Comparison of ENCODE assay signal across 8 cellular contexts in the genomic region with DNA sequence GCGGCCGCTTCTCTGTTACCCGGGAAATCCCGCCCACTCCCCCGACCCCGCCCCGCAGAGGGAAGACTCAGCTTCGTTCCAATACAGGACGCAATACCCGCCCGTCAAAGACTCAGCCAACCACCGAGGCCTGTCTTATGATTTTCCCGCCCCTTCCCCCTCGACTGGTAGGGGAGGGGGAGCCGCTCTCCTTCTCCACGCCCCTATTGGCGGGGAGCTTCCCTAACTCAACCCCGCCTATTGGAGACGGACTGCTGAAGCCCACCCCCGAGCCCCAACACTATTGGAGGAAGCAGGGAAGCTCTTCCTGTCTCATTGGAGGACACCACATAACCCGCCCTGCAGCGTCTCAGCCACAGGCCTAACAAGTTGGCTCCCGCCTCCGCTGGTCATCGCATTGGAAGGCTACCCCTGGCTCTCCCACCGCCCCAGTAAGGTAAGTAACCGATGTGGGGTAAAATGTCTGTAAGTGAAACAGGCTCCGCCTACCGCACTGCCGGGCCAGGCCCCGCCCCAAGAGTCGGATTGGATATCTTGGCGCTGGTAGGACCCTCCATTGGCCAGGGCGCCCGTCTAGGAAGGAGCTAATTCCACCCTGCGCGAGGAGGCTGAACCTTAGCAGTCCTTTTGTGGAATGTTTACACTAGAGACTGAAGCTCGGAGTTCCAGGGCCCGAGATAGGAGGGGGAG. TPM values are rescaled to one million over a fixed set of nuclear protein-coding genes. Genes with fewer than 3 reads are reported as not detected.
A peak's percentile ranks its signal among the peaks of the same experiment; 100 is the strongest.
DNase-seq lines count a peak whose midpoint lies in the region; ATAC-seq, FAIRE-seq and TF ChIP-seq lines count a peak whose summit lies in the region.

SIN3A (minus strand) TSS at position 17 of the 690 bp plus-strand sequence. CDS start 21,315 bp downstream, outside the sequence.

- POLR2A ChIA-PET in AG04450 (lab: Yijun Ruan, JAX) = interaction anchor here (0.5 to 3.0 kb wide), 15 partner anchors 8 to 423 kb away, joined by 3 to 25 read pairs (median 4); partner anchors contain the start of genes IMP3, MAN2C1 and PTPN9

- no peak for TF ChIP-seq CTCF in AG04450 (IDR thresholded peaks at IDR 0.05; ENCODE audit: low read depth, low read length)

- H3K4me3 ChIP-seq in AG04450 (ENCODE audit: low read depth, low read length) = peak within 1 kb of the TSS; percentile 96

- DNase-seq in AG04450 (ENCODE audit: low read depth, low spot score) = peak; percentile 100
- DNase-seq in NCI-H446 treated with DMSO at 0.1 percent for 48 hours (lab: John Stamatoyannopoulos, UW) = peak; percentile 99
- peak; percentile 100 for DNase-seq in cerebellar cortex (ENCODE audit: low spot score)
- peak; percentile 99 for DNase-seq in stimulated activated CD4-positive, alpha-beta T cell treated with anti-CD3 and anti-CD28 coated beads, Interleukin-12 subunit alpha, Interleukin-12 subunit beta, amount 100 ng/mL, for 4 hours

- no peaks in the 10 kb centered on the region for H3K27me3 ChIP-seq in AG04450 (ENCODE audit: control insufficient read depth, insufficient read depth, low read length)

- CTCF ChIA-PET in AG04450 (lab: Charles Lee) = interaction anchor here (0.6 to 3.0 kb wide), 7 partner anchors 11 to 1455 kb away, joined by 3 to 35 read pairs (median 3); partner anchors contain the start of gene MAN2C1

- peak within 1 kb of the TSS; percentile 98 for H3K27ac ChIP-seq in AG04450 (ENCODE audit: low read depth, low read length)

- H3K9me3 ChIP-seq in AG04450 (ENCODE audit: control insufficient read depth, insufficient read depth, low read length) = no peaks in the 10 kb centered on the region; the same call in 1 of the 2 replicates

- ATAC-seq in GM19035 (IDR thresholded peaks at IDR 0.05; ENCODE audit: unreplicated experiment) = peak; percentile 40
- ATAC-seq in HG03354 (IDR thresholded peaks at IDR 0.05; ENCODE audit: poor library complexity, severe bottlenecking, unreplicated experiment) = peak; percentile 45
- ATAC-seq in activated CD4-positive, CD25-positive, alpha-beta regulatory T cell treated with anti-CD3 and anti-CD28 coated beads, Interleukin-2, amount 50 U/mL, for 24 hours = peak; percentile 58 to 61

- peak; percentile 92 for FAIRE-seq in islet of Langerhans (lab: Jason Lieb, UNC)

RNA-seq across cellular contexts. Expression of gene SIN3A, which starts in this region (rescaled TPM):
- polyA plus RNA-seq in AG04450 (2011; rRNA removed) = 27.4 and 28.0 TPM in 2 replicates
- polyA minus RNA-seq in AG04450 (2011; rRNA and poly(A)+ RNA removed) = 60.9 and 66.8 TPM in 2 replicates

Comparison
In these comparisons a context has a peak if more than half of its experiments do, and no peak if none do; other contexts are left out.
1. Peak in every context shown above with its lines: DNase-seq, ATAC-seq, H3K4me3 ChIP-seq and H3K27ac ChIP-seq.